17 cellular contexts compared by ENCODE assay signal in genomic region chr7:24279512-24279911, GRCh38. TPM values are rescaled to one million over a fixed set of nuclear protein-coding genes. Genes with fewer than 3 reads are reported as not detected.
DNase-seq lines count a peak whose midpoint lies in the region; ATAC-seq and TF ChIP-seq lines count a peak whose summit lies in the region.
"Had no signal": no experiment of that assay in that cellular context is flagged by ENCODE, and none has a peak within 500 bp of the region (broad histone marks: within the 10 kb centered on the region; RNA-seq: fewer than 3 reads in every experiment).

No MANE protein-coding gene starts in this region.

- no peak overlapping the region for H3K4me3 Mint-ChIP-seq in activated CD8-positive, alpha-beta T cell treated with anti-CD3 and anti-CD28 coated beads for 36 hours
- no peak overlapping the region for H3K4me3 Mint-ChIP-seq in activated CD8-positive, alpha-beta T cell treated with anti-CD3 and anti-CD28 coated beads, Interleukin-2, amount 10 ng/mL, durations not matched to agents 7 days and 5 days
- H3K4me3 Mint-ChIP-seq in stimulated activated effector memory CD8-positive, alpha-beta T cell treated with anti-CD3 and anti-CD28 coated beads, Interleukin-12 subunit alpha, Interleukin-12 subunit beta, amount 100 ng/mL, for 72 hours = no peak overlapping the region
- H3K4me3 Mint-ChIP-seq: CD4-positive, alpha-beta memory T cell; H9 had no signal

- no peak for DNase-seq in activated CD8-positive, alpha-beta T cell treated with anti-CD3 and anti-CD28 coated beads for 36 hours
- no peak for DNase-seq in activated CD8-positive, alpha-beta T cell treated with anti-CD3 and anti-CD28 coated beads, Interleukin-2, amount 10 ng/mL, durations not matched to agents 7 days and 5 days
- DNase-seq in HT1080 (ENCODE audit: low read depth) = peak; percentile 21
- DNase-seq in NCI-H226 = peak; percentile 17
- DNase-seq in stimulated activated effector memory CD8-positive, alpha-beta T cell treated with anti-CD3 and anti-CD28 coated beads, Interleukin-12 subunit alpha, Interleukin-12 subunit beta, amount 100 ng/mL, for 72 hours (ENCODE audit: low spot score in 2 of 2) = no peak
- no peak for DNase-seq in A172 (ENCODE audit: low spot score)
- DNase-seq: BE2C; CD4-positive, alpha-beta memory T cell; DMS79; GM23248; H9 had no signal

- H3K4me1 Mint-ChIP-seq in activated CD8-positive, alpha-beta T cell treated with anti-CD3 and anti-CD28 coated beads for 36 hours (ENCODE audit: low read depth) = peaks cover 2% of the 10 kb centered on the region
- peaks cover 8% of the 10 kb centered on the region for H3K4me1 Mint-ChIP-seq in activated CD8-positive, alpha-beta T cell treated with anti-CD3 and anti-CD28 coated beads, Interleukin-2, amount 10 ng/mL, durations not matched to agents 7 days and 5 days (ENCODE audit: low read depth)
- H3K4me1 Mint-ChIP-seq in stimulated activated effector memory CD8-positive, alpha-beta T cell treated with anti-CD3 and anti-CD28 coated beads, Interleukin-12 subunit alpha, Interleukin-12 subunit beta, amount 100 ng/mL, for 72 hours = peaks cover 6% of the 10 kb centered on the region

- intact Hi-C loops in activated CD8-positive, alpha-beta T cell treated with anti-CD3 and anti-CD28 coated beads for 36 hours (cut with micrococcal nuclease) = no loop called here

- POLR2A ChIA-PET in activated CD8-positive, alpha-beta T cell treated with anti-CD3 and anti-CD28 coated beads for 36 hours (lab: Charles Lee) = no interaction called here
- POLR2A ChIA-PET in activated CD8-positive, alpha-beta T cell treated with anti-CD3 and anti-CD28 coated beads, Interleukin-2, amount 10 ng/mL, durations not matched to agents 7 days and 5 days (lab: Charles Lee) = no interaction called here

- TF ChIP-seq CTCF in activated CD8-positive, alpha-beta T cell treated with anti-CD3 and anti-CD28 coated beads for 36 hours (IDR thresholded peaks at IDR 0.05) = no peak

- H3K27me3 Mint-ChIP-seq in activated CD8-positive, alpha-beta T cell treated with anti-CD3 and anti-CD28 coated beads for 36 hours = peaks cover 36% of the 10 kb centered on the region
- H3K27me3 Mint-ChIP-seq in activated CD8-positive, alpha-beta T cell treated with anti-CD3 and anti-CD28 coated beads, Interleukin-2, amount 10 ng/mL, durations not matched to agents 7 days and 5 days (ENCODE audit: low read depth) = peaks cover 32% of the 10 kb centered on the region

- CTCF ChIA-PET in activated CD8-positive, alpha-beta T cell treated with anti-CD3 and anti-CD28 coated beads for 36 hours (lab: Charles Lee) = no interaction called here
- CTCF ChIA-PET in activated CD8-positive, alpha-beta T cell treated with anti-CD3 and anti-CD28 coated beads, Interleukin-2, amount 10 ng/mL, durations not matched to agents 7 days and 5 days (lab: Charles Lee) = interaction anchor here (1.4 kb wide), 1 partner anchor 11 kb away, joined by 7 read pairs; no protein-coding TSS in a partner anchor

- H3K36me3 Mint-ChIP-seq in activated CD8-positive, alpha-beta T cell treated with anti-CD3 and anti-CD28 coated beads for 36 hours (ENCODE audit: low read depth) = no peaks in the 10 kb centered on the region
- peaks cover 2% of the 10 kb centered on the region for H3K36me3 Mint-ChIP-seq in activated CD8-positive, alpha-beta T cell treated with anti-CD3 and anti-CD28 coated beads, Interleukin-2, amount 10 ng/mL, durations not matched to agents 7 days and 5 days (ENCODE audit: low read depth)
- H3K36me3 Mint-ChIP-seq in stimulated activated effector memory CD8-positive, alpha-beta T cell treated with anti-CD3 and anti-CD28 coated beads, Interleukin-12 subunit alpha, Interleukin-12 subunit beta, amount 100 ng/mL, for 72 hours = no peaks in the 10 kb centered on the region
- H3K36me3 Mint-ChIP-seq: CD4-positive, alpha-beta memory T cell had no signal

- no peak overlapping the region for H3K27ac Mint-ChIP-seq in activated CD8-positive, alpha-beta T cell treated with anti-CD3 and anti-CD28 coated beads for 36 hours
- H3K27ac Mint-ChIP-seq in activated CD8-positive, alpha-beta T cell treated with anti-CD3 and anti-CD28 coated beads, Interleukin-2, amount 10 ng/mL, durations not matched to agents 7 days and 5 days = no peak overlapping the region
- H3K27ac Mint-ChIP-seq in stimulated activated effector memory CD8-positive, alpha-beta T cell treated with anti-CD3 and anti-CD28 coated beads, Interleukin-12 subunit alpha, Interleukin-12 subunit beta, amount 100 ng/mL, for 72 hours = no peak overlapping the region
- H3K27ac Mint-ChIP-seq: CD4-positive, alpha-beta memory T cell; H9 had no signal

- H3K9me3 Mint-ChIP-seq in activated CD8-positive, alpha-beta T cell treated with anti-CD3 and anti-CD28 coated beads for 36 hours = no peaks in the 10 kb centered on the region
- H3K9me3 Mint-ChIP-seq in activated CD8-positive, alpha-beta T cell treated with anti-CD3 and anti-CD28 coated beads, Interleukin-2, amount 10 ng/mL, durations not matched to agents 7 days and 5 days (ENCODE audit: insufficient read depth) = no peaks in the 10 kb centered on the region
- H3K9me3 Mint-ChIP-seq in stimulated activated effector memory CD8-positive, alpha-beta T cell treated with anti-CD3 and anti-CD28 coated beads, Interleukin-12 subunit alpha, Interleukin-12 subunit beta, amount 100 ng/mL, for 72 hours = no peaks in the 10 kb centered on the region

- peak; percentile 69 for ATAC-seq in activated CD8-positive, alpha-beta T cell treated with anti-CD3 and anti-CD28 coated beads for 36 hours
- no peak for ATAC-seq in activated CD8-positive, alpha-beta T cell treated with anti-CD3 and anti-CD28 coated beads, Interleukin-2, amount 10 ng/mL, durations not matched to agents 7 days and 5 days
- peak; percentile 71 for ATAC-seq in stimulated activated effector memory CD8-positive, alpha-beta T cell treated with anti-CD3 and anti-CD28 coated beads, Interleukin-12 subunit alpha, Interleukin-12 subunit beta, amount 100 ng/mL, for 72 hours
- ATAC-seq in GM19463 (IDR thresholded peaks at IDR 0.05; ENCODE audit: unreplicated experiment) = no peak
- ATAC-seq: A549, GM12878, HepG2 had no signal

RNA-seq across cellular contexts. Expression of gene NPY, which starts 4.5 kb away (rescaled TPM):
- not detected for total RNA-seq in activated CD8-positive, alpha-beta T cell treated with anti-CD3 and anti-CD28 coated beads for 36 hours
- not detected for total RNA-seq in activated CD8-positive, alpha-beta T cell treated with anti-CD3 and anti-CD28 coated beads, Interleukin-2, amount 10 ng/mL, durations not matched to agents 7 days and 5 days
- not detected in 2 replicates for total RNA-seq in HT1080 (2014; rRNA removed; shearing (Covaris generic))
- polyA plus RNA-seq in HT1080 (2015; cell fraction: cytosol; rRNA removed) = not detected in 2 replicates
- not detected in 2 replicates for polyA plus RNA-seq in HT1080 (2015; cell fraction: nucleus; rRNA removed)
- total RNA-seq in A172 (2014; rRNA removed; shearing (Covaris generic)) = not detected in 2 replicates
- total RNA-seq: CD4-positive, alpha-beta memory T cell; G401; GM12878; GM23248; H9; HepG2 had no signal
- polyA plus RNA-seq: A549; AG04450; CD4-positive, alpha-beta memory T cell; GM12878; GM23248; HepG2 had no signal

Comparison
In these comparisons a context has a peak if more than half of its experiments do, and no peak if none do; other contexts are left out.
1. ATAC-seq: peak in activated CD8-positive, alpha-beta T cell treated with anti-CD3 and anti-CD28 coated beads for 36 hours (single experiment) and stimulated activated effector memory CD8-positive, alpha-beta T cell treated with anti-CD3 and anti-CD28 coated beads, Interleukin-12 subunit alpha, Interleukin-12 subunit beta, amount 100 ng/mL, for 72 hours (single experiment); none in activated CD8-positive, alpha-beta T cell treated with anti-CD3 and anti-CD28 coated beads, Interleukin-2, amount 10 ng/mL, durations not matched to agents 7 days and 5 days (single experiment) and GM19463 (single experiment).
2. DNase-seq: peak in HT1080 (single experiment) and NCI-H226 (single experiment); none in activated CD8-positive, alpha-beta T cell treated with anti-CD3 and anti-CD28 coated beads for 36 hours (single experiment), activated CD8-positive, alpha-beta T cell treated with anti-CD3 and anti-CD28 coated beads, Interleukin-2, amount 10 ng/mL, durations not matched to agents 7 days and 5 days (single experiment), stimulated activated effector memory CD8-positive, alpha-beta T cell treated with anti-CD3 and anti-CD28 coated beads, Interleukin-12 subunit alpha, Interleukin-12 subunit beta, amount 100 ng/mL, for 72 hours (0 of 2) and A172 (single experiment).